In the genomic region with DNA sequence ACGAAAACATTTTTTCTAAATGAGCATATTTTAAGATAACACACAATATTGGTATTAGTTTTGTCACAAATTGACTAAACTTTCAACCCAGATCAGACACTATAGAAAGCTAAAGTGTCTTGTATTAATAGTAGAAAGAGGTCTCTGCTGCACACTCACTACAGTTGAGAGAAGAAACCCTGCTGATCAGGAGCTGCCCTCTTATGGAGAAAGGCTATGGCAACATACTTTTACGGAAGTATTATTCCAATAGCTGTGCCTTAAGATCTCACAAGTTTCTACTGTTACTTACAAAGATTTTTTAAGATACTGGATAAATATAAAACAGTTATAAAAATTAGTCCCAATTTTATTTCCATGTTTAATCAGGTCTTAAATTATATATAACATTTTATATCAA, we compare ENCODE assay signal across 12 cellular contexts.
A peak's percentile ranks its signal among the peaks of the same experiment; 100 is the strongest.
DNase-seq lines count a peak whose midpoint lies in the region; ATAC-seq and TF ChIP-seq lines count a peak whose summit lies in the region.
"Had no signal": no experiment of that assay in that cellular context is flagged by ENCODE, and none has a peak within 500 bp of the region (broad histone marks: within the 10 kb centered on the region; RNA-seq: fewer than 3 reads in every experiment).

No MANE protein-coding gene starts in this region.

- TF ChIP-seq EP300 in suprapubic skin (IDR thresholded peaks at IDR 0.05) = no peak

- H3K36me3 ChIP-seq in breast epithelium = no peaks in the 10 kb centered on the region
- H3K36me3 ChIP-seq in suprapubic skin = no peaks in the 10 kb centered on the region

- H3K27ac ChIP-seq in breast epithelium = no peak overlapping the region
- no peak overlapping the region for H3K27ac ChIP-seq in foreskin keratinocyte
- no peak overlapping the region for H3K27ac ChIP-seq in suprapubic skin
- H3K27ac ChIP-seq: dorsolateral prefrontal cortex, psoas muscle had no signal

- intact Hi-C loops in breast epithelium (cut with DNase I; ENCODE audit: low total_unique reads) = no loop called here

- no peaks in the 10 kb centered on the region for H3K9me3 ChIP-seq in breast epithelium
- no peaks in the 10 kb centered on the region for H3K9me3 ChIP-seq in suprapubic skin
- H3K9me3 ChIP-seq: psoas muscle had no signal

- no peak for ATAC-seq in foreskin keratinocyte
- no peak for ATAC-seq in HG03469 (IDR thresholded peaks at IDR 0.05; ENCODE audit: unreplicated experiment)
- ATAC-seq in HG02981 (IDR thresholded peaks at IDR 0.05; ENCODE audit: unreplicated experiment) = no peak
- ATAC-seq: psoas muscle had no signal

- TF ChIP-seq CTCF in breast epithelium (IDR thresholded peaks at IDR 0.05) (no peak), foreskin keratinocyte (conservative IDR thresholded peaks at IDR 0.05) (peak; percentile 11), suprapubic skin (IDR thresholded peaks at IDR 0.05) (no peak)

- no peak overlapping the region for H3K4me3 ChIP-seq in breast epithelium
- no peak overlapping the region for H3K4me3 ChIP-seq in suprapubic skin
- H3K4me3 ChIP-seq: dorsolateral prefrontal cortex, psoas muscle had no signal

- 74% methylated on average over 2 of the region's 2 CpGs for WGBS in suprapubic skin

- TF ChIP-seq POLR2A in breast epithelium (IDR thresholded peaks at IDR 0.05) (no peak), suprapubic skin (IDR thresholded peaks at IDR 0.05) (no peak)

- H3K27me3 ChIP-seq in breast epithelium = no peaks in the 10 kb centered on the region
- no peaks in the 10 kb centered on the region for H3K27me3 ChIP-seq in foreskin keratinocyte
- no peaks in the 10 kb centered on the region for H3K27me3 ChIP-seq in suprapubic skin
- H3K27me3 ChIP-seq: dorsolateral prefrontal cortex had no signal

- H3K4me1 ChIP-seq in breast epithelium (no peaks in the 10 kb centered on the region), foreskin keratinocyte (no peaks in the 10 kb centered on the region), suprapubic skin (no peaks in the 10 kb centered on the region)
- H3K4me1 ChIP-seq: psoas muscle had no signal

- in situ Hi-C loops in T47D (cut with HindIII; ENCODE audit: low pct_unique_long_range_greater_than_20kb, low sequenced_read_pairs) = no loop called here

- DNase-seq in T47D (ENCODE audit: low read depth in 1 of 2, low spot score in 1 of 2) = peak; percentile 20 to 54
- no peak for DNase-seq in breast epithelium (ENCODE audit: low spot score in 2 of 2)
- peak; percentile 37 for DNase-seq in NCI-H748 (lab: John Stamatoyannopoulos, UW; ENCODE audit: unreplicated experiment)
- DNase-seq in foreskin keratinocyte = no peak
- DNase-seq in effector CD8-positive, alpha-beta T cell (lab: John Stamatoyannopoulos, UW) = no peak
- DNase-seq in suprapubic skin (ENCODE audit: low spot score in 2 of 2) = no peak
- DNase-seq: dorsolateral prefrontal cortex, mesenchymal stem cell, MV-4-11, psoas muscle had no signal

Comparison
In these comparisons a context has a peak if more than half of its experiments do, and no peak if none do; other contexts are left out.
1. DNase-seq: peak in T47D (2 of 2) and NCI-H748 (single experiment); none in breast epithelium (0 of 2), foreskin keratinocyte (0 of 2), effector CD8-positive, alpha-beta T cell (single experiment) and suprapubic skin (0 of 2).